ENCODE assay signal across 7 cellular contexts in the genomic region with DNA sequence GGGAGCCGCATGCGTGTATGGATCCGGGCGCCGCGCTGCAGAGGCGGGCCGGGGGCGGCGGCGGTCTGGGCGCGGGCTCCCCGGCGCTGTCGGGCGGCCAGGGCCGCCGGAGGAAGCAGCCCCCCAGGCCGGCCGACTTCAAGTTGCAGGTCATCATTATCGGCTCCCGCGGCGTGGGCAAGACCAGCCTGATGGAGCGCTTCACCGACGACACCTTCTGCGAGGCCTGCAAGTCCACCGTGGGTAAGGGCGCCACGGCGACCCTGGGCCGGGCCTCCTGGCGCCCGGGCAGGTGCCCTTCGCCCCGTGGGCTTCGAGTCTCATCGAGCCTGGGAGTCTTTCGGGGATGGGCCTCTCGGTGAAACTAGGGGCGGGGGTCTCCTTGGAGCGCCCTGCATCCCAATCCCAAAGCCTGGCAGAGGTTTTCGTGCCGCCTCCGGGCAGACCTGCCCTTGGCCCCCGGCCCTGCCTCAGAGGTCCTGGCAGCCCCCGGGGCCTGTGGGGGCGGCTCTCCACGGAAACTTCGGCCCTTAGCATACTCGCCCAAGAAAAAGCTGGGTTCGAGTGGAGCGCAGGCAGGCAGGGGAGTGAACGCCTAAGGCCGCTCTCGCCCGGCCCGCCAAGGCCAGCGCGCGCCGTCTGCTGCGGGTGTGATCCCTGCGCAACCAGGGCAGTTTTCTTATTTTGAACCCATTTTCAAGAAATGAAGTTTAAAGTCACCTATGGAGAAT. TPM values are rescaled to one million over a fixed set of nuclear protein-coding genes. Genes with fewer than 3 reads are reported as not detected.
DNase-seq lines count a peak whose midpoint lies in the region; ATAC-seq and TF ChIP-seq lines count a peak whose summit lies in the region.

No MANE protein-coding gene starts in this region.

- peaks cover 44% of the 10 kb centered on the region for H3K4me1 Mint-ChIP-seq in memory B cell

- H3K36me3 Mint-ChIP-seq in memory B cell, result peaks cover 8% of the 10 kb centered on the region

- WGBS in thymus, result under 1% methylated on average over 66 of the region's 66 CpGs

- H3K27ac ChIP-seq in RWPE2 (ENCODE audit: poor library complexity, severe bottlenecking) (peak overlapping the region; percentile 39), thymus (ENCODE audit: low read depth) (peak overlapping the region; percentile 69)

- H3K27me3 Mint-ChIP-seq in memory B cell, result no peaks in the 10 kb centered on the region

- H3K9me3 ChIP-seq in RWPE2 (ENCODE audit: severe bottlenecking) (no peaks in the 10 kb centered on the region), thymus (ENCODE audit: control insufficient read depth) (no peaks in the 10 kb centered on the region)

- H3K4me1 ChIP-seq in RWPE2 (ENCODE audit: insufficient read depth, poor library complexity, severe bottlenecking) (peaks cover 23% of the 10 kb centered on the region), thymus (ENCODE audit: control insufficient read depth, insufficient read depth, low read length) (peaks cover 4% of the 10 kb centered on the region)

- H3K4me3 Mint-ChIP-seq in memory B cell, result peak overlapping the region; percentile 91

- H3K36me3 ChIP-seq in RWPE2 (ENCODE audit: low read depth) (peaks cover 24% of the 10 kb centered on the region), thymus (ENCODE audit: control insufficient read depth, insufficient read depth) (no peaks in the 10 kb centered on the region)

- no peak for TF ChIP-seq CTCF in RWPE2 (IDR thresholded peaks at IDR 0.05; ENCODE audit: poor library complexity, severe bottlenecking)

- peak; percentile 20 for ATAC-seq in GM18907 (IDR thresholded peaks at IDR 0.05; ENCODE audit: unreplicated experiment)
- peak; percentile 18 for ATAC-seq in HG02870 (IDR thresholded peaks at IDR 0.05; ENCODE audit: unreplicated experiment)
- ATAC-seq in RWPE2 (ENCODE audit: low read depth), result peak; percentile 45
- peak; percentile 1 for ATAC-seq in memory B cell (ENCODE audit: low read depth)

- H3K9me3 Mint-ChIP-seq in memory B cell, result no peaks in the 10 kb centered on the region

- H3K27me3 ChIP-seq in RWPE2 (ENCODE audit: insufficient read depth, poor library complexity, severe bottlenecking) (no peaks in the 10 kb centered on the region), thymus (ENCODE audit: control insufficient read depth, insufficient read depth) (no peaks in the 10 kb centered on the region)

- DNase-seq in RWPE2 (ENCODE audit: low spot score) (no peak), memory B cell (ENCODE audit: low spot score in 2 of 2) (no peak), MV-4-11 (lab: John Stamatoyannopoulos, UW) (no peak)
- peak; percentile 8 for DNase-seq in central memory CD4-positive, alpha-beta T cell

- peak overlapping the region; percentile 78 for H3K4me3 ChIP-seq in RWPE2 (ENCODE audit: severe bottlenecking)
- H3K4me3 ChIP-seq in thymus (ENCODE audit: low read length), result peak overlapping the region; percentile 90

- H3K27ac Mint-ChIP-seq in memory B cell, result peak overlapping the region; percentile 5

RNA-seq across cellular contexts. Expression of gene RAB12, which starts 0.6 kb away (rescaled TPM):
- polyA plus RNA-seq in thymus, result 60.0 TPM
